ENCODE assay signal across 9 cellular contexts in the genomic region with DNA sequence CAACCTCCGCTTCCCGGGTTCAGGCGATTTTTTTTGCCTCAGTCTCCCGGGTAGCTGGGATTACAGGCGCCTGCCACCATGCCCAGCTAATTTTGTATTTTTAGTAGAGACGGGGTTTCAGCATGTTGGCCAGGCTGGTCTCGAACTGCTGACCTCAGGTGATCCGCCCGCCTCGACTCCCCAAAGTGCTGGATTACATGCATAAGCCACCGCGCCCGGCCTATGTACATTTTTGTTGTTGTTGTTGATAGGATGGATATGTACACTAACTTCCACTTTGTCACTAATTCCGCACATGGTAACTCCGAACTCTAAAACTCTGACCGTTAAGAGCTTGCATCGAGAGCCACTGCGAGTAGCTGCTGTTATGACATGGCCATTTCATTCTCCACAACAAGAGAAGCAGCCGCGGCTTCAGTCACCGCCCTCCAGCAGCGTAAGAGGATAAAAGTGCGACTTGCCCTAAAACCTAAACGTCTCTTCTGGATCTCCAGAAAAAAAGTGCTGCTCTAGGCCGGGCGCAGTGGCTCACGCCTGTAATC. TPM values are rescaled to one million over a fixed set of nuclear protein-coding genes. Genes with fewer than 3 reads are reported as not detected.
DNase-seq lines count a peak whose midpoint lies in the region; ATAC-seq, FAIRE-seq and TF ChIP-seq lines count a peak whose summit lies in the region.
"Had no signal": no experiment of that assay in that cellular context is flagged by ENCODE, and none has a peak within 500 bp of the region (broad histone marks: within the 10 kb centered on the region; RNA-seq: fewer than 3 reads in every experiment).

No MANE protein-coding gene starts in this region.

- TF ChIP-seq CTCF in right atrium auricular region (IDR thresholded peaks at IDR 0.05), result no peak
- TF ChIP-seq CTCF in vagina (IDR thresholded peaks at IDR 0.05), result no peak

- H3K27ac ChIP-seq in right atrium auricular region (peak overlapping the region in 1 of 2 donors; percentile 78), angular gyrus (ENCODE audit: low read depth, low read length) (peak overlapping the region; percentile 35), muscle layer of colon (ENCODE audit: low read depth, low read length) (no peak overlapping the region), vagina (no peak overlapping the region)

- H3K9ac ChIP-seq in muscle layer of colon (ENCODE audit: low read length), result no peak overlapping the region

- H3K4me1 ChIP-seq in right atrium auricular region, result peaks cover 0 to 15% of the 10 kb centered on the region in 2 donors
- peaks cover 13% of the 10 kb centered on the region for H3K4me1 ChIP-seq in muscle layer of colon (ENCODE audit: insufficient read depth, low read length)
- H3K4me1 ChIP-seq in vagina, result peaks cover 18% of the 10 kb centered on the region

- H3K9me3 ChIP-seq in right atrium auricular region (no peaks in the 10 kb centered on the region), muscle layer of colon (ENCODE audit: low read length) (no peaks in the 10 kb centered on the region), vagina (no peaks in the 10 kb centered on the region)

- intact Hi-C loops in Right ventricle myocardium inferior (cut with DNase I) (loop anchor here (5.0 kb wide), 1 partner anchor 60 kb away; the partner anchor contains the start of gene DCTN2), vagina (cut with DNase I) (no loop called here)

- no peak for FAIRE-seq in GM12892 (lab: Jason Lieb, UNC)

- DNase-seq in right atrium auricular region (ENCODE audit: low spot score) (no peak), Right ventricle myocardium inferior (ENCODE audit: missing footprints) (no peak), vagina (ENCODE audit: extremely low spot score in 2 of 2) (no peak), GM12892 (ENCODE audit: insufficient read length) (no peak)
- DNase-seq in stimulated activated CD4-positive, alpha-beta T cell treated with anti-CD3 and anti-CD28 coated beads, Interleukin-4, amount 100 ng/mL, for 1 hour, result no peak

- H3K4me3 ChIP-seq in right atrium auricular region (peak overlapping the region; percentile 71 to 80), muscle layer of colon (ENCODE audit: low read depth in 1 of 2, low read length in 2 of 2) (peak overlapping the region; percentile 15 to 98), vagina (peak overlapping the region; percentile 92 to 94)

- no peaks in the 10 kb centered on the region for H3K27me3 ChIP-seq in right atrium auricular region
- H3K27me3 ChIP-seq in muscle layer of colon (ENCODE audit: control insufficient read depth in 1 of 2, insufficient read depth in 2 of 2, low read length in 2 of 2), result no peaks in the 10 kb centered on the region
- no peaks in the 10 kb centered on the region for H3K27me3 ChIP-seq in vagina

- H3K36me3 ChIP-seq in right atrium auricular region, result peaks cover 30% of the 10 kb centered on the region
- peaks cover 32% of the 10 kb centered on the region for H3K36me3 ChIP-seq in muscle layer of colon (ENCODE audit: insufficient read depth, low read length)
- H3K36me3 ChIP-seq in vagina, result peaks cover 0 to 26% of the 10 kb centered on the region in 2 donors

- TF ChIP-seq POLR2A in vagina (IDR thresholded peaks at IDR 0.05), result no peak
- TF ChIP-seq POLR2A in GM12892 (IDR thresholded peaks at IDR 0.05; ENCODE audit: low read depth, low read length), result no peak

- ATAC-seq in Right ventricle myocardium inferior, result no peak
- no peak for ATAC-seq in GM21723 (IDR thresholded peaks at IDR 0.05; ENCODE audit: unreplicated experiment)

RNA-seq across cellular contexts. Expression of gene MARS1, which starts 0.7 kb away (rescaled TPM):
- total RNA-seq in right atrium auricular region, result 10 to 100 TPM; 36.9 to 41.0 TPM
- 89.7 TPM for total RNA-seq in Right ventricle myocardium inferior
- 71.2 TPM for total RNA-seq in vagina
- polyA plus RNA-seq in GM12892 (2012; ENCODE audit: missing spikeins), result 88.4 TPM

RNA-seq across cellular contexts. Expression of gene ARHGAP9, which starts 7.5 kb away (rescaled TPM):
- total RNA-seq in right atrium auricular region (1 to 10 TPM; 3.4 to 4.2 TPM), Right ventricle myocardium inferior (6.4 TPM), vagina (28.7 TPM)
- 55.0 TPM for polyA plus RNA-seq in GM12892 (2012; ENCODE audit: missing spikeins)

RNA-seq across cellular contexts. Expression of gene GLI1, which starts 27.5 kb away (rescaled TPM):
- total RNA-seq in right atrium auricular region, result 1 to 10 TPM in 1 of 2 donors, not detected in 1; 1.2 TPM
- total RNA-seq in Right ventricle myocardium inferior, result 0.92 TPM
- 0.25 TPM for total RNA-seq in vagina
- 0.38 TPM for polyA plus RNA-seq in GM12892 (2012; ENCODE audit: missing spikeins)

RNA-seq across cellular contexts. Expression of gene INHBE, which starts 32.0 kb away (rescaled TPM):
- total RNA-seq in right atrium auricular region, result not detected
- total RNA-seq in Right ventricle myocardium inferior, result not detected
- total RNA-seq in vagina, result not detected
- polyA plus RNA-seq in GM12892 (2012; ENCODE audit: missing spikeins), result 1.3 TPM
- total RNA-seq: aorta had no signal
- polyA plus RNA-seq: aorta had no signal

RNA-seq across cellular contexts. Expression of gene DDIT3, which starts 33.2 kb away (rescaled TPM):
- total RNA-seq in right atrium auricular region, result 10 to 100 TPM; 19.8 to 25.0 TPM
- total RNA-seq in Right ventricle myocardium inferior, result 19.2 TPM
- total RNA-seq in vagina, result 25.0 TPM
- 20.6 TPM for polyA plus RNA-seq in GM12892 (2012; ENCODE audit: missing spikeins)
